In the genomic region with DNA sequence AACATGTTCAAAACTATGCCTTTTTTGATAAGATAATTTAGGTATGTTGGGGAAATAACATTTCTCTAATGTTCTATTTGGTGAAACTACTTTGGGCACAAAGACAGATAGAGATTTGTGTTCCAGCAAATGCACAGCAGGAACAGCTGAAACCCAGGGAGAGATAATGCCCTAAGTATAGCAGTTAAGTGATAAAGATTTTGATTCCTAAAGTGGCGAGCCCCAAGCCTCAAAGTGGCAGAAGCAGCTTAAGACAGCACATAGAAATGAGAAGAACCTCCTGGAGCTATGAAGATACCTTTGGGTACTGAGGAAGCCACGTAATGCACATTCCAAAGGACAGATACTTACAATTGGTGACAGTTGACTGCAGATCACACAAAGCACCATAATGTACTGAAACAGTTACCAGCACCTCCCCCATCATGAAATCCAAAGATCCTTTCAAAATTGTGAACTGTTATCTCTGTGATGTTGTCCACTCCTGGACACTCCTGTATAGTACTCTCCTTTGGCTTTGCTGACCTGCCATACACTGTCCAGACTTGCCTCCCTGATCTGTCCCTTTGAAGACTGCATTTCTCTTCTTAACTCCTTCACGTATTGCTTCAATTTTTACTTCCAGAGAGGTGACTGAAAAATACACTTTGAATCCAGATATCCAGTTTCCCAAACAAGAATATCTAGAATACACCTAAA, we compare ENCODE assay signal across 13 cellular contexts.
DNase-seq lines count a peak whose midpoint lies in the region; ATAC-seq and TF ChIP-seq lines count a peak whose summit lies in the region.
"Had no signal": no experiment of that assay in that cellular context is flagged by ENCODE, and none has a peak within 500 bp of the region (broad histone marks: within the 10 kb centered on the region; RNA-seq: fewer than 3 reads in every experiment).

No MANE protein-coding gene starts in this region.

- H3F3A ChIP-seq in smooth muscle cell (ENCODE audit: low read depth), result no peaks in the 10 kb centered on the region

- no peaks in the 10 kb centered on the region for H3K36me3 ChIP-seq in WERI-Rb-1
- H3K36me3 ChIP-seq in heart right ventricle, result no peaks in the 10 kb centered on the region
- H3K36me3 ChIP-seq in mesodermal cell (ENCODE audit: control insufficient read depth, insufficient read depth, low read length), result no peaks in the 10 kb centered on the region
- no peaks in the 10 kb centered on the region for H3K36me3 ChIP-seq in smooth muscle cell (ENCODE audit: low read depth)
- H3K36me3 ChIP-seq: HAP-1 had no signal

- H2AFZ ChIP-seq in smooth muscle cell (ENCODE audit: low read depth), result peak overlapping the region; percentile 71

- no peaks in the 10 kb centered on the region for H3K4me1 Mint-ChIP-seq in activated CD4-positive, alpha-beta memory T cell treated with anti-CD3 and anti-CD28 coated beads for 36 hours (ENCODE audit: low read depth)
- no peaks in the 10 kb centered on the region for H3K4me1 Mint-ChIP-seq in mesothelial cell of epicardium
- H3K4me1 Mint-ChIP-seq: B cell had no signal

- H3K4me3 ChIP-seq in WERI-Rb-1 (ENCODE audit: low read depth, low read length) (no peak overlapping the region), heart right ventricle (no peak overlapping the region), mesodermal cell (ENCODE audit: extremely low read depth, insufficient read depth, low read length, poor library complexity, severe bottlenecking) (no peak overlapping the region), smooth muscle cell (no peak overlapping the region)
- H3K4me3 ChIP-seq: HAP-1 had no signal

- no peak overlapping the region for H3K27ac Mint-ChIP-seq in activated CD4-positive, alpha-beta memory T cell treated with anti-CD3 and anti-CD28 coated beads for 36 hours
- H3K27ac Mint-ChIP-seq in mesothelial cell of epicardium, result no peak overlapping the region
- H3K27ac Mint-ChIP-seq: B cell; CD4-positive, alpha-beta T cell had no signal

- 56 to 63% methylated on average over 3 of the region's 3 CpGs for WGBS in heart right ventricle, 2 donors
- WGBS in mesodermal cell (ENCODE audit: insufficient coverage in 2 of 2), 2 experiments, result 77 to 93% methylated on average over 3 of the region's 3 CpGs
- WGBS in smooth muscle cell (ENCODE audit: low lambda C conversion rate), result 52% methylated on average over 3 of the region's 3 CpGs

- H3K4me2 ChIP-seq in smooth muscle cell, result no peak overlapping the region

- H3K79me2 ChIP-seq in smooth muscle cell (ENCODE audit: low read depth), result no peaks in the 10 kb centered on the region

- CTCF ChIA-PET in activated CD4-positive, alpha-beta memory T cell treated with anti-CD3 and anti-CD28 coated beads for 36 hours (lab: Charles Lee), result no interaction called here

- DNase-seq in WERI-Rb-1 (peak; percentile 7), heart right ventricle (no peak), smooth muscle cell (lab: John Stamatoyannopoulos, UW; ENCODE audit: unreplicated experiment) (no peak), erythroblast (lab: John Stamatoyannopoulos, UW) (no peak), mesothelial cell of epicardium (ENCODE audit: low spot score in 2 of 2, unreplicated experiment in 2 of 2) (no peak)
- no peak for DNase-seq in activated CD4-positive, alpha-beta memory T cell treated with anti-CD3 and anti-CD28 coated beads for 36 hours
- DNase-seq: C1 segment of cervical spinal cord; Calu3; CD4-positive, alpha-beta T cell; DMS 273 treated with DMSO at 0.1 percent for 48 hours had no signal

- H3K9me3 ChIP-seq in WERI-Rb-1 (ENCODE audit: severe bottlenecking) (no peaks in the 10 kb centered on the region), heart right ventricle (peaks cover 0 to 5% (median 0%) of the 10 kb centered on the region in 11 donors), mesodermal cell (ENCODE audit: control insufficient read depth, low read length) (no peaks in the 10 kb centered on the region), smooth muscle cell (replicated peaks; ENCODE audit: low read depth) (no peaks in the 10 kb centered on the region)
- H3K9me3 ChIP-seq: HAP-1 had no signal

- H3K27me3 ChIP-seq in WERI-Rb-1 (ENCODE audit: insufficient read depth, low read depth, severe bottlenecking) (no peaks in the 10 kb centered on the region), heart right ventricle (no peaks in the 10 kb centered on the region), smooth muscle cell (ENCODE audit: low read depth) (no peaks in the 10 kb centered on the region)

- POLR2A ChIA-PET in activated CD4-positive, alpha-beta memory T cell treated with anti-CD3 and anti-CD28 coated beads for 36 hours (lab: Charles Lee), result no interaction called here

- no peaks in the 10 kb centered on the region for H4K20me1 ChIP-seq in smooth muscle cell (ENCODE audit: low read depth)

- no peak overlapping the region for H3K9ac ChIP-seq in smooth muscle cell (ENCODE audit: low read depth)

- peak in 4 of 8 donors; percentile 52 to 57 (median 56) for ATAC-seq in heart right ventricle

- H3K27ac ChIP-seq in WERI-Rb-1 (no peak overlapping the region), heart right ventricle (peak overlapping the region in 7 of 10 donors; percentile 5 to 64 (median 43)), mesodermal cell (ENCODE audit: low read depth, low read length, severe bottlenecking) (peak overlapping the region; percentile 23), smooth muscle cell (ENCODE audit: low read depth) (no peak overlapping the region)

- TF ChIP-seq CTCF in WERI-Rb-1 (IDR thresholded peaks at IDR 0.05; ENCODE audit: low read depth, low read length) (no peak), heart right ventricle (IDR thresholded peaks at IDR 0.05) (no peak), smooth muscle cell (IDR thresholded peaks at IDR 0.05; ENCODE audit: borderline replicate concordance, insufficient read depth, poor library complexity, severe bottlenecking) (no peak), mesothelial cell of epicardium (IDR thresholded peaks at IDR 0.05; ENCODE audit: unreplicated experiment) (no peak)

- TF ChIP-seq POLR2A in erythroblast (IDR thresholded peaks at IDR 0.05; ENCODE audit: low read length), result no peak

- intact Hi-C loops in heart right ventricle (cut with DNase I), result loop anchor here in 1 of 10 donors (10.0 kb wide), 1 partner anchor 63 kb away; no protein-coding TSS in a partner anchor
- intact Hi-C loops in activated CD4-positive, alpha-beta memory T cell treated with anti-CD3 and anti-CD28 coated beads for 36 hours (cut with micrococcal nuclease), result no loop called here

- H3K27me3 Mint-ChIP-seq in activated CD4-positive, alpha-beta memory T cell treated with anti-CD3 and anti-CD28 coated beads for 36 hours, result no peaks in the 10 kb centered on the region
- H3K27me3 Mint-ChIP-seq in mesothelial cell of epicardium (ENCODE audit: low read depth), result no peaks in the 10 kb centered on the region
- H3K27me3 Mint-ChIP-seq: B cell; CD4-positive, alpha-beta T cell had no signal

- no peaks in the 10 kb centered on the region for H3K36me3 Mint-ChIP-seq in activated CD4-positive, alpha-beta memory T cell treated with anti-CD3 and anti-CD28 coated beads for 36 hours
- H3K36me3 Mint-ChIP-seq in mesothelial cell of epicardium, result peaks cover 34% of the 10 kb centered on the region

- peaks cover 10% of the 10 kb centered on the region for H3K9me3 Mint-ChIP-seq in activated CD4-positive, alpha-beta memory T cell treated with anti-CD3 and anti-CD28 coated beads for 36 hours
- H3K9me3 Mint-ChIP-seq in mesothelial cell of epicardium, result peaks cover 36% of the 10 kb centered on the region

- H3K4me1 ChIP-seq in heart right ventricle, result peaks cover 0 to 9% (median 0%) of the 10 kb centered on the region in 9 donors
- peaks cover 7% of the 10 kb centered on the region for H3K4me1 ChIP-seq in mesodermal cell (ENCODE audit: control insufficient read depth, insufficient read depth, low read length, poor library complexity, severe bottlenecking)
- H3K4me1 ChIP-seq in smooth muscle cell (ENCODE audit: low read depth), result no peaks in the 10 kb centered on the region
- H3K4me1 ChIP-seq: HAP-1 had no signal

- no peak overlapping the region for H3K4me3 Mint-ChIP-seq in activated CD4-positive, alpha-beta memory T cell treated with anti-CD3 and anti-CD28 coated beads for 36 hours
- no peak overlapping the region for H3K4me3 Mint-ChIP-seq in mesothelial cell of epicardium
- H3K4me3 Mint-ChIP-seq: B cell; CD4-positive, alpha-beta T cell had no signal

Comparison
In these comparisons a context has a peak if more than half of its experiments do, and no peak if none do; other contexts are left out.
1. H3K27ac ChIP-seq: peak in heart right ventricle (7 of 10) and mesodermal cell (single experiment); none in WERI-Rb-1 (single experiment) and smooth muscle cell (single experiment).